Comparison of ENCODE assay signal across 14 cellular contexts in genomic region chr2:129798626-129799025, GRCh38.
DNase-seq lines count a peak whose midpoint lies in the region; TF ChIP-seq lines count a peak whose summit lies in the region.
"Had no signal": no experiment of that assay in that cellular context is flagged by ENCODE, and none has a peak within 500 bp of the region (broad histone marks: within the 10 kb centered on the region; RNA-seq: fewer than 3 reads in every experiment).

No MANE protein-coding gene starts in this region.

- no peaks in the 10 kb centered on the region for H3K79me2 ChIP-seq in H9 (ENCODE audit: insufficient read depth, low read length)

- H3K23ac ChIP-seq in H9 (ENCODE audit: insufficient read length, low read depth, low read length) (no peak overlapping the region), neuronal stem cell (ENCODE audit: low read depth, low read length, poor library complexity) (peak overlapping the region; percentile 82)

- H3K27me3 ChIP-seq in H9 (ENCODE audit: insufficient read depth, low read length) (no peaks in the 10 kb centered on the region), neuronal stem cell (ENCODE audit: control insufficient read depth in 3 of 3, insufficient read depth in 3 of 3, low read depth in 1 of 3, low read length in 3 of 3) (no peaks in the 10 kb centered on the region)

- peaks cover 0 to 2% (median 0%) of the 10 kb centered on the region in 3 experiments; a peak in 2 of 7 replicates for H3K36me3 Mint-ChIP-seq in H9 (ENCODE audit: insufficient read depth in 1 of 3, low read depth in 3 of 3)
- H3K36me3 Mint-ChIP-seq: CD4-positive, alpha-beta memory T cell had no signal

- H2AFZ ChIP-seq in H9 (ENCODE audit: low read length) (no peak overlapping the region), neuronal stem cell (ENCODE audit: low read length) (no peak overlapping the region)

- H3K9ac ChIP-seq in H9 (ENCODE audit: extremely low read depth, insufficient read length, low read length) (no peak overlapping the region), neuronal stem cell (ENCODE audit: low read depth, low read length, poor library complexity) (no peak overlapping the region)

- H2BK20ac ChIP-seq in H9 (ENCODE audit: low read depth, low read length, poor library complexity, severe bottlenecking) = no peak overlapping the region

- H3K4me1 Mint-ChIP-seq in H9 = peaks cover 24 to 28% of the 10 kb centered on the region in 2 experiments
- H3K4me1 Mint-ChIP-seq: CD4-positive, alpha-beta memory T cell had no signal

- H2BK12ac ChIP-seq in H9 (ENCODE audit: insufficient read length, low read depth, low read length) (no peak overlapping the region), neuronal stem cell (ENCODE audit: low read length) (no peak overlapping the region)

- no peaks in the 10 kb centered on the region for H4K20me1 ChIP-seq in H9 (ENCODE audit: control insufficient read depth, insufficient read depth, insufficient read length)

- no peak overlapping the region for H3K27ac ChIP-seq in H9 (ENCODE audit: insufficient read length, low read depth, low read length)
- no peak overlapping the region for H3K27ac ChIP-seq in coronary artery
- no peak overlapping the region for H3K27ac ChIP-seq in neuronal stem cell (replicated peaks; ENCODE audit: low read length)

- H3T11ph ChIP-seq in H9 (ENCODE audit: low read length) = no peak overlapping the region

- H3K9me3 ChIP-seq in H9 (ENCODE audit: control insufficient read depth, low read depth, low read length) (no peaks in the 10 kb centered on the region), neuronal stem cell (replicated peaks in 1 of 2; ENCODE audit: control insufficient read depth in 2 of 2, insufficient read depth in 1 of 2, low read depth in 1 of 2, low read length in 2 of 2) (no peaks in the 10 kb centered on the region)

- no peak overlapping the region for H4K8ac ChIP-seq in H9 (replicated peaks; ENCODE audit: insufficient read length, low read depth, low read length)
- H4K8ac ChIP-seq in neuronal stem cell (ENCODE audit: low read depth, low read length) = no peak overlapping the region

- no peaks in the 10 kb centered on the region; the same call in 1 of the 2 replicates for H3K27me3 Mint-ChIP-seq in H9 (ENCODE audit: low read depth)

- H3K4me2 ChIP-seq in H9 (ENCODE audit: insufficient read depth, insufficient read length, low read length) (no peak overlapping the region), neuronal stem cell (ENCODE audit: insufficient read depth, low read length, poor library complexity, severe bottlenecking) (no peak overlapping the region)

- H2BK15ac ChIP-seq in H9 (ENCODE audit: low read depth, low read length) = no peak overlapping the region
- H2BK15ac ChIP-seq in neuronal stem cell (ENCODE audit: low read length) = no peak overlapping the region

- H3K4me3 ChIP-seq in coronary artery (no peak overlapping the region), neuronal stem cell (ENCODE audit: low read length in 2 of 2) (no peak overlapping the region)

- H2BK5ac ChIP-seq in H9 (ENCODE audit: insufficient read length, low read length) (no peak overlapping the region), neuronal stem cell (ENCODE audit: low read length) (no peak overlapping the region)

- H4K91ac ChIP-seq in H9 (ENCODE audit: insufficient read length, low read depth, low read length) = no peak overlapping the region
- no peak overlapping the region for H4K91ac ChIP-seq in neuronal stem cell (ENCODE audit: low read depth, low read length, poor library complexity)

- DNase-seq in H9 (peak; percentile 9), coronary artery (ENCODE audit: low spot score) (peak; percentile 55), neuronal stem cell (ENCODE audit: low spot score) (no peak), NCI-H1092 (lab: John Stamatoyannopoulos, UW) (no peak), OCI-M1 (lab: John Stamatoyannopoulos, UW) (no peak)
- no peak for DNase-seq in activated CD4-positive, alpha-beta T cell treated with anti-CD3 and anti-CD28 coated beads for 4 hours
- DNase-seq: C1 segment of cervical spinal cord; Calu3; CD4-positive, alpha-beta memory T cell; COR-L47; DMS53; DMS79 treated with DMSO at 0.1 percent for 48 hours; GF-D8; GOT3 had no signal

- H3K23me2 ChIP-seq in H9 (ENCODE audit: insufficient read length, low read depth, low read length, poor library complexity, severe bottlenecking) = no peaks in the 10 kb centered on the region

- H4K5ac ChIP-seq in H9 (ENCODE audit: insufficient read length, low read depth, low read length) = no peak overlapping the region

- peaks cover 0 to 3% of the 10 kb centered on the region in 2 experiments; a peak in 1 of 5 replicates for H3K9me3 Mint-ChIP-seq in H9
- H3K9me3 Mint-ChIP-seq: CD4-positive, alpha-beta memory T cell had no signal

- H3K4ac ChIP-seq in H9 (ENCODE audit: low read depth, low read length) (no peak overlapping the region), neuronal stem cell (ENCODE audit: low read length) (no peak overlapping the region)

- no peak overlapping the region for H2AK5ac ChIP-seq in H9 (ENCODE audit: insufficient read length, low read length)
- peak overlapping the region; percentile 22 for H2AK5ac ChIP-seq in neuronal stem cell (ENCODE audit: low read depth, low read length)

- H3K27ac Mint-ChIP-seq in H9 = 0 out of 7 replicates have a peak overlapping the region, but pooled peaks of 1 of the 3 experiments have one; percentile 26
- H3K27ac Mint-ChIP-seq: CD4-positive, alpha-beta memory T cell had no signal

- H3K79me1 ChIP-seq in H9 (ENCODE audit: insufficient read depth, low read depth, low read length, poor library complexity, severe bottlenecking) (no peaks in the 10 kb centered on the region), neuronal stem cell (ENCODE audit: low read depth, low read length) (no peaks in the 10 kb centered on the region)

- no CpG with 5 or more reads among the region's 9 CpGs for WGBS in H9 (ENCODE audit: extremely low coverage, insufficient read length, low lambda C conversion rate)
- no CpG with 5 or more reads among the region's 9 CpGs for WGBS in neuronal stem cell (ENCODE audit: extremely low coverage in 2 of 2, insufficient read length in 2 of 2, insufficient replicate concordance in 1 of 2), 2 donors

- no peak overlapping the region for H3K56ac ChIP-seq in H9 (ENCODE audit: insufficient read length, low read depth, low read length)

- peaks cover 13% of the 10 kb centered on the region for H3K4me1 ChIP-seq in H9 (ENCODE audit: insufficient read depth, low read length)
- H3K4me1 ChIP-seq in neuronal stem cell (ENCODE audit: control insufficient read depth in 2 of 2, insufficient read depth in 1 of 2, low read depth in 1 of 2, low read length in 2 of 2) = peaks cover under 1 to 2% of the 10 kb centered on the region in 2 donors

- H3K4me3 Mint-ChIP-seq in H9 = no peak overlapping the region
- H3K4me3 Mint-ChIP-seq: CD4-positive, alpha-beta memory T cell had no signal

- TF ChIP-seq CTCF in H9 (conservative IDR thresholded peaks at IDR 0.05) = no peak
- no peak for TF ChIP-seq CTCF in coronary artery (IDR thresholded peaks at IDR 0.05)

- H3K14ac ChIP-seq in H9 (ENCODE audit: insufficient read depth, low read length) = no peak overlapping the region
- no peak overlapping the region for H3K14ac ChIP-seq in neuronal stem cell (ENCODE audit: low read length)

- H3K18ac ChIP-seq in H9 (ENCODE audit: insufficient read length, low read depth, low read length) (no peak overlapping the region), neuronal stem cell (ENCODE audit: low read length) (peak overlapping the region; percentile 35)

- H2BK120ac ChIP-seq in H9 (ENCODE audit: low read depth, low read length, poor library complexity, severe bottlenecking) = no peak overlapping the region
- H2BK120ac ChIP-seq in neuronal stem cell (ENCODE audit: low read depth, low read length) = no peak overlapping the region

- no peaks in the 10 kb centered on the region for H3K36me3 ChIP-seq in neuronal stem cell (replicated peaks in 1 of 2; ENCODE audit: control insufficient read depth in 2 of 2, insufficient read depth in 2 of 2, low read length in 2 of 2)

Comparison
In these comparisons a context has a peak if more than half of its experiments do, and no peak if none do; other contexts are left out.
1. DNase-seq: peak in H9 (single experiment) and coronary artery (single experiment); none in neuronal stem cell (single experiment), NCI-H1092 (single experiment), OCI-M1 (single experiment) and activated CD4-positive, alpha-beta T cell treated with anti-CD3 and anti-CD28 coated beads for 4 hours (0 of 2).